In genomic region chr10:110221721-110222261, GRCh38 we compare ENCODE assay signal across 8 cellular contexts. TPM values are rescaled to one million over a fixed set of nuclear protein-coding genes. Genes with fewer than 3 reads are reported as not detected.
DNase-seq lines count a peak whose midpoint lies in the region; ATAC-seq, FAIRE-seq and TF ChIP-seq lines count a peak whose summit lies in the region.

No MANE protein-coding gene starts in this region.

- peaks cover 11% of the 10 kb centered on the region for H3K36me3 Mint-ChIP-seq in central memory CD8-positive, alpha-beta T cell (ENCODE audit: insufficient read depth)

- no peaks in the 10 kb centered on the region for H3K9me3 Mint-ChIP-seq in central memory CD8-positive, alpha-beta T cell

- H3K27me3 Mint-ChIP-seq in central memory CD8-positive, alpha-beta T cell: peaks cover 20% of the 10 kb centered on the region

- peak; percentile 44 for ATAC-seq in HG02642 (IDR thresholded peaks at IDR 0.05; ENCODE audit: poor library complexity, unreplicated experiment)
- ATAC-seq in central memory CD8-positive, alpha-beta T cell (replicated peaks; ENCODE audit: extremely low read depth, poor library complexity, severe bottlenecking): peak; percentile 22

- H3K27ac ChIP-seq in layer of hippocampus (ENCODE audit: low read depth, low read length): peak overlapping the region; percentile 92

- H3K27me3 ChIP-seq in layer of hippocampus (ENCODE audit: control insufficient read depth, insufficient read depth, low read length): no peaks in the 10 kb centered on the region

- peak overlapping the region; percentile 68 for H3K4me3 Mint-ChIP-seq in central memory CD8-positive, alpha-beta T cell

- peak overlapping the region; percentile 82 for H3K27ac Mint-ChIP-seq in central memory CD8-positive, alpha-beta T cell (ENCODE audit: low read depth)

- H3K4me1 Mint-ChIP-seq in central memory CD8-positive, alpha-beta T cell: peaks cover 26% of the 10 kb centered on the region

- DNase-seq in GM12891 (ENCODE audit: insufficient read length, low spot score) (peak; percentile 48), NCI-H1436 (lab: John Stamatoyannopoulos, UW) (peak; percentile 77), foreskin melanocyte (no peak)
- peak; percentile 58 for DNase-seq in activated CD4-positive, CD25-positive, alpha-beta regulatory T cell treated with anti-CD3 and anti-CD28 coated beads, Interleukin-2, amount 50 U/mL, for 72 hours
- DNase-seq in central memory CD8-positive, alpha-beta T cell (ENCODE audit: low spot score in 2 of 2): peak in 1 of 2 donors; percentile 46
- peak; percentile 55 to 66 for DNase-seq in stimulated activated CD4-positive, alpha-beta T cell treated with anti-CD3 and anti-CD28 coated beads, Interleukin-1b, Interleukin-23, amount 100 ng/mL, for 4 hours (ENCODE audit: low read depth in 2 of 2)

- TF ChIP-seq POLR2A in GM12891 (IDR thresholded peaks at IDR 0.05; ENCODE audit: low read depth, low read length): no peak

- peak; percentile 95 for FAIRE-seq in GM12891 (lab: Jason Lieb, UNC)

TF ChIP-seq in GM12891, 5 proteins besides CTCF, POLR2A, EP300 and RAD21:
- TF ChIP-seq TAF1 (IDR thresholded peaks at IDR 0.05; ENCODE audit: low read depth, low read length) (no peak), POU2F2 (IDR thresholded peaks at IDR 0.05; ENCODE audit: low read depth, low read length) (no peak), POLR2AphosphoS5 (IDR thresholded peaks at IDR 0.05; ENCODE audit: low read depth, low read length) (no peak), SPI1 (IDR thresholded peaks at IDR 0.05; ENCODE audit: low read depth, low read length) (no peak), PAX5 (IDR thresholded peaks at IDR 0.05; ENCODE audit: insufficient read depth, low read length, severe bottlenecking) (no peak)

RNA-seq across cellular contexts. Expression of gene MXI1, which starts 14.4 kb away (rescaled TPM):
- 12.5 TPM for polyA plus RNA-seq in GM12891 (2012; ENCODE audit: low read depth, missing spikeins)
